Comparison of ENCODE assay signal across 8 cellular contexts in the genomic region with DNA sequence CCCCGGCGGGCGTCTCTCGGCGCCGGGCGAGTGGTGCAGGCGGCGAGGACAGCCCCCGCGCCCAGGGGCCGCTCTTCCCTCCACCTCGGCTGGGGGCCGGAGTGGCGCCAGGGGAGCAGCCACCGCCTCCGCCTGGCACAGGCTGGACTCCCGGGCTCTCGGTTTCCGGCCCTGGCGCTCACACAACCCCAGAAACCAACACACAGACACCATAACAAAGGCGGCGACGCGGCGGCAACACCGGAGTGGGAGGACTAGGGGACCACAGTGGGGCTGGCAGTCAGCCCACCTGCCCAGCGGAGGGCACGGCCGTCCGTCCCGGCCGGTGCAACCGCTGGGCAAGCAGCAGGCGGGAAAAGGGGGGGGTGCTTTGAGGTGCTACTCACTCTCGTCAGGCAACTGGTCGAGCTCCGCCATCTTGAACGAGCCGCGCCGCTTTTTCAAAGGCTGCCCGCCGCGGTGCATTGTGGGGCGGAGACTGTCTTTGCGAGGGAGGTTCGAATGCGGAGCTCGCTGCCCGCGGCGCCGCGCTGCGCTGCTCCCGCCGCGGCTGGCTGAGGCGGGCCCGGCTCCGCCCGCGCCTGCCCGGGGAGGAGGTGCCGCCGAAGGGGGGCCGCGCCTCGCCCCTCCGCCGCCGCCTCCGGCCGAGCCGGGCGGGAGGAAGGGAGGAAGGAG. TPM values are rescaled to one million over a fixed set of nuclear protein-coding genes. Genes with fewer than 3 reads are reported as not detected.
A peak's percentile ranks its signal among the peaks of the same experiment; 100 is the strongest.
DNase-seq lines count a peak whose midpoint lies in the region; ATAC-seq and TF ChIP-seq lines count a peak whose summit lies in the region.

LIN9 (minus strand) TSS at position 442 of the 675 bp plus-strand sequence; CDS start at position 417, 25 bp downstream.

- CTCF ChIA-PET in T-cell (lab: Charles Lee), result interaction anchor here (1.1 to 1.8 kb wide), 4 partner anchors 9 to 184 kb away, joined by 4 to 14 read pairs (median 5); partner anchors contain the start of gene PARP1 (in 1 of the 2)

- H3K36me3 Mint-ChIP-seq in T-cell (no peaks in the 10 kb centered on the region), progenitor cell of endocrine pancreas (ENCODE audit: insufficient read depth) (no peaks in the 10 kb centered on the region)

- no peaks in the 10 kb centered on the region for H3K9me3 Mint-ChIP-seq in T-cell
- H3K9me3 Mint-ChIP-seq in progenitor cell of endocrine pancreas (ENCODE audit: low read depth), result no peaks in the 10 kb centered on the region

- peak in 1 of 2 donors; percentile 47 for TF ChIP-seq POLR2A in adrenal gland (IDR thresholded peaks at IDR 0.05)

- ATAC-seq in HG02798 (IDR thresholded peaks at IDR 0.05; ENCODE audit: poor library complexity, unreplicated experiment), result peak; percentile 84
- ATAC-seq in T-cell (replicated peaks in 1 of 4), result peak; percentile 89 to 95 (median 90)
- peak; percentile 97 for ATAC-seq in upper lobe of right lung

- H3K4me1 Mint-ChIP-seq in T-cell (peaks cover 18 to 27% (median 22%) of the 10 kb centered on the region in 3 donors), progenitor cell of endocrine pancreas (ENCODE audit: low read depth) (peaks cover 6% of the 10 kb centered on the region)

- POLR2A ChIA-PET in T-cell (lab: Charles Lee), result no interaction called here

- WGBS in adrenal gland, 4 donors, result 0% methylated on average over 16 to 77 of the region's 77 CpGs

- no peaks in the 10 kb centered on the region for H3K36me3 ChIP-seq in adrenal gland (replicated peaks in 1 of 2)
- no peaks in the 10 kb centered on the region for H3K36me3 ChIP-seq in left ventricle myocardium inferior
- H3K36me3 ChIP-seq in upper lobe of right lung, result no peaks in the 10 kb centered on the region

- H3K9me3 ChIP-seq in adrenal gland (replicated peaks in 1 of 3) (no peaks in the 10 kb centered on the region), left ventricle myocardium inferior (replicated peaks) (no peaks in the 10 kb centered on the region), upper lobe of right lung (no peaks in the 10 kb centered on the region)

- H3K4me3 ChIP-seq in adrenal gland (peak within 1 kb of the TSS; percentile 63 to 73 (median 70)), left ventricle myocardium inferior (peak within 1 kb of the TSS; percentile 98), upper lobe of right lung (peak within 1 kb of the TSS; percentile 93)

- H3K4me1 ChIP-seq in adrenal gland (replicated peaks in 1 of 2), result peaks cover 0 to 10% of the 10 kb centered on the region in 2 donors
- peaks cover 39% of the 10 kb centered on the region for H3K4me1 ChIP-seq in left ventricle myocardium inferior
- H3K4me1 ChIP-seq in upper lobe of right lung, result peaks cover 6% of the 10 kb centered on the region

- H3K27ac ChIP-seq in adrenal gland, result peak within 1 kb of the TSS in 4 of 5 donors; percentile 48 to 89 (median 65)
- peak within 1 kb of the TSS; percentile 95 for H3K27ac ChIP-seq in left ventricle myocardium inferior (replicated peaks)
- peak within 1 kb of the TSS; percentile 75 for H3K27ac ChIP-seq in upper lobe of right lung

- in situ Hi-C loops in GM13976 (cut with MboI; ENCODE audit: low sequenced_read_pairs, unreplicated experiment), result no loop called here

- H3K27ac Mint-ChIP-seq in T-cell, result peak within 1 kb of the TSS in 1 of 2 donors; percentile 80
- peak within 1 kb of the TSS; percentile 93 for H3K27ac Mint-ChIP-seq in progenitor cell of endocrine pancreas

- TF ChIP-seq CTCF in GM13976 (IDR thresholded peaks at IDR 0.05; ENCODE audit: borderline replicate concordance, control extremely low read depth, extremely low read depth, insufficient read depth, missing control alignments) (no peak), adrenal gland (IDR thresholded peaks at IDR 0.05) (no peak), left ventricle myocardium inferior (IDR thresholded peaks at IDR 0.05; ENCODE audit: borderline replicate concordance) (no peak), progenitor cell of endocrine pancreas (IDR thresholded peaks at IDR 0.05; ENCODE audit: unreplicated experiment) (no peak), upper lobe of right lung (IDR thresholded peaks at IDR 0.05) (no peak)

- DNase-seq in GM13976 (ENCODE audit: low spot score), result peak; percentile 95
- DNase-seq in NCI-H1417 treated with DMSO at 0.1 percent for 48 hours (lab: John Stamatoyannopoulos, UW), result peak; percentile 35
- DNase-seq in T-cell, result peak; percentile 73 to 92 (median 88)
- peak; percentile 87 to 93 (median 90) for DNase-seq in adrenal gland
- peak; percentile 92 for DNase-seq in left ventricle myocardium inferior
- peak; percentile 94 for DNase-seq in progenitor cell of endocrine pancreas (ENCODE audit: low spot score, unreplicated experiment)
- DNase-seq in upper lobe of right lung, result peak; percentile 95

- intact Hi-C loops in adrenal gland (cut with DNase I), result no loop called here
- intact Hi-C loops in left ventricle myocardium inferior (cut with micrococcal nuclease), result no loop called here
- intact Hi-C loops in upper lobe of right lung (cut with DNase I), result no loop called here

- H3K27me3 ChIP-seq in adrenal gland, result no peaks in the 10 kb centered on the region
- H3K27me3 ChIP-seq in left ventricle myocardium inferior (ENCODE audit: low read depth), result no peaks in the 10 kb centered on the region
- no peaks in the 10 kb centered on the region for H3K27me3 ChIP-seq in upper lobe of right lung

- H3K4me3 Mint-ChIP-seq in T-cell (peak within 1 kb of the TSS; percentile 86 to 89 (median 88)), progenitor cell of endocrine pancreas (ENCODE audit: low read depth) (peak within 1 kb of the TSS; percentile 93)

- H3K27me3 Mint-ChIP-seq in T-cell (peaks cover 0 to 14% of the 10 kb centered on the region in 2 donors), progenitor cell of endocrine pancreas (peaks cover 11% of the 10 kb centered on the region)

RNA-seq across cellular contexts. Expression of gene LIN9, which starts in this region (rescaled TPM):
- total RNA-seq in T-cell (1 to 10 TPM; 1.6 to 7.3 (median 5.3) TPM), adrenal gland (1 to 10 TPM in 6 of 8 donors, under 1 TPM in 2; 0.97 to 5.1 (median 2.0) TPM), left ventricle myocardium inferior (19.5 TPM), progenitor cell of endocrine pancreas (8.2 and 8.6 TPM in 2 replicates), upper lobe of right lung (4.6 TPM)
- 1 to 10 TPM; 1.2 to 2.3 (median 1.9) TPM for polyA plus RNA-seq in adrenal gland

Comparison
In these comparisons a context has a peak if more than half of its experiments do, and no peak if none do; other contexts are left out.
1. Peak in every context shown above with its lines: DNase-seq, ATAC-seq, H3K4me3 ChIP-seq and H3K27ac ChIP-seq.
2. DNase-seq: peak in every context shown above with its lines; median percentile 95 in GM13976; 95 in upper lobe of right lung; 94 in progenitor cell of endocrine pancreas; 92 in left ventricle myocardium inferior; 90 in adrenal gland; 88 in T-cell; 35 in NCI-H1417 treated with DMSO at 0.1 percent for 48 hours.